ENCODE assay signal across 8 cellular contexts in the genomic region with DNA sequence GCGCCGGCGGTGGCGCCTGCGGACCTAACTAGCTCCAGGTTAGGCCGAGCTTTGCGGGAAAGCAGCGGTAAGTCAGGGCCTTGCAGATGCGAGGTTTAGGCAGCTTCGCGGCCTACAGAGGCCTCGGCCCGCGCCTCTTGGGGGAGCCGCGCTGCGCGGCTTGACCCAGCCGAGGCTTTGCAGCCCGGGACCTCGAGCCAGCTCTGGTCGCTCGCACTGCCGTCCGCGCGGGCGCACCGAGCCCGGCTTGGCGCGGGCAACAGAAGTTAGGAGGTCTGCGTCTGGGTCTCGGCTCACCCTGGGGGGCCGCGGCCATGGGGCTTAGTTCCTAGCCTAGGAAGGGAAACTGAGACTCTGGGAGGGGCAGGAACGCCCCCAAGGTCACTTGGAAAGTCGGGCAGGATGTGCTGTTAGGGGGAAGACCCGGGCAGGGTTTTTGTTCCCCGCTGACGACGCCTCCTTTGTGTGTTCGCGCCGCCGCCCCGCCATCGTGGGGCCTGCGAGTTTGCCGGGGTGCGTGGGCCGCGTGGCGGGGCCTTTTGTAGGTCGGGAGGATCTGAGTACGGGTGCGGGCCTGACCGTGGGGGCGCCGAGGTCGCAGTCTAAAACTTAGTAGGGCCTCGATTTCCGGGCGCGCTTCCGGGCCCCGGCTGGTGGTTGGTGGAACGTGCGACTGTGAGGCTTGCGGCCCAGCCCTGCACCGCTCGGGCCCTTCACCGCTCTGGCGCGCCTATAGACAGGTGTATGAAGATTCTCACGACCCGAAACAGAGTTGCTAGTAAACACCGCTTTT. TPM values are rescaled to one million over a fixed set of nuclear protein-coding genes. Genes with fewer than 3 reads are reported as not detected.
DNase-seq lines count a peak whose midpoint lies in the region; ATAC-seq and TF ChIP-seq lines count a peak whose summit lies in the region.

No MANE protein-coding gene starts in this region.

- H3K9ac ChIP-seq in fibroblast of lung (ENCODE audit: insufficient read depth, low read length) = peak overlapping the region; percentile 83

- H3K79me2 ChIP-seq in fibroblast of lung (ENCODE audit: control insufficient read depth, insufficient read depth, low read length) = peaks cover 60% of the 10 kb centered on the region

- no peaks in the 10 kb centered on the region for H3K9me3 Mint-ChIP-seq in activated T-cell treated with anti-CD3 and anti-CD28 coated beads, Interleukin-2, amount 50 U/mL, for 4 hours

- H3K27me3 Mint-ChIP-seq in activated T-cell treated with anti-CD3 and anti-CD28 coated beads, Interleukin-2, amount 50 U/mL, for 4 hours (ENCODE audit: low read depth) = no peaks in the 10 kb centered on the region

- H3K27me3 ChIP-seq in fibroblast of lung (ENCODE audit: control insufficient read depth, insufficient read depth, low read length) = no peaks in the 10 kb centered on the region
- no peaks in the 10 kb centered on the region for H3K27me3 ChIP-seq in thoracic aorta (replicated peaks; ENCODE audit: insufficient read depth)

- peak overlapping the region; percentile 100 for H3K4me2 ChIP-seq in fibroblast of lung (ENCODE audit: extremely low read depth, insufficient read depth, low read length)

- H4K20me1 ChIP-seq in fibroblast of lung (ENCODE audit: control insufficient read depth, extremely low read depth, insufficient read depth, low read length) = no peaks in the 10 kb centered on the region

- peaks cover 19% of the 10 kb centered on the region for H3K36me3 Mint-ChIP-seq in activated T-cell treated with anti-CD3 and anti-CD28 coated beads, Interleukin-2, amount 50 U/mL, for 4 hours (ENCODE audit: insufficient read depth)

- H3K27ac ChIP-seq in fibroblast of lung (ENCODE audit: insufficient read depth, low read length) (peak overlapping the region; percentile 92), thoracic aorta (peak overlapping the region; percentile 89 to 90)

- H3K4me3 ChIP-seq in fibroblast of lung (replicated peaks in 1 of 4; ENCODE audit: control extremely low read depth in 1 of 4, insufficient read depth in 1 of 4, low read depth in 3 of 4, low read length in 4 of 4) (peak overlapping the region; percentile 78 to 97 (median 92)), thoracic aorta (peak overlapping the region; percentile 97)

- DNase-seq in NK-92 treated with Interleukin-12 subunit alpha and Interleukin-12 subunit beta, amount 100 ng/mL, for 24 hours (lab: John Stamatoyannopoulos, UW) = peak; percentile 72
- DNase-seq in NK-92 (lab: John Stamatoyannopoulos, UW; ENCODE audit: unreplicated experiment) = no peak
- DNase-seq in NCI-H69 (lab: John Stamatoyannopoulos, UW) = peak; percentile 49
- peak; percentile 61 for DNase-seq in activated T-cell treated with anti-CD3 and anti-CD28 coated beads, Interleukin-2, amount 50 U/mL, for 4 hours
- peak; percentile 27 to 42 for DNase-seq in fibroblast of lung (ENCODE audit: low read depth in 2 of 2)
- peak; percentile 27 for DNase-seq in omental fat pad (ENCODE audit: low spot score)
- no peak for DNase-seq in thoracic aorta (ENCODE audit: low spot score)

- H3K4me3 Mint-ChIP-seq in activated T-cell treated with anti-CD3 and anti-CD28 coated beads, Interleukin-2, amount 50 U/mL, for 4 hours = peak overlapping the region; percentile 96

- no peaks in the 10 kb centered on the region for H3K4me1 ChIP-seq in fibroblast of lung (ENCODE audit: control insufficient read depth, extremely low read depth, insufficient read depth, low read length)
- peaks cover 14 to 24% of the 10 kb centered on the region in 2 donors for H3K4me1 ChIP-seq in thoracic aorta (ENCODE audit: control insufficient read depth in 1 of 2, low read depth in 2 of 2)

- peaks cover 53% of the 10 kb centered on the region for H3K4me1 Mint-ChIP-seq in activated T-cell treated with anti-CD3 and anti-CD28 coated beads, Interleukin-2, amount 50 U/mL, for 4 hours (ENCODE audit: low read depth)

- H3K36me3 ChIP-seq in fibroblast of lung (ENCODE audit: control insufficient read depth, insufficient read depth, low read length) (peaks cover 9% of the 10 kb centered on the region), thoracic aorta (peaks cover 12% of the 10 kb centered on the region)

- peak; percentile 39 for ATAC-seq in HG02840 (IDR thresholded peaks at IDR 0.05; ENCODE audit: low FRiP score, unreplicated experiment)
- ATAC-seq in activated T-cell treated with anti-CD3 and anti-CD28 coated beads, Interleukin-2, amount 50 U/mL, for 4 hours = peak; percentile 62 to 65
- peak; percentile 53 for ATAC-seq in omental fat pad (ENCODE audit: low FRiP score)
- ATAC-seq in thoracic aorta (ENCODE audit: insufficient number of reproducible peaks, low FRiP score, low read depth) = peak; percentile 56

- H3K9me3 ChIP-seq in fibroblast of lung (ENCODE audit: control insufficient read depth, insufficient read depth, low read depth, low read length) (no peaks in the 10 kb centered on the region), thoracic aorta (no peaks in the 10 kb centered on the region)

- TF ChIP-seq CTCF in fibroblast of lung (conservative IDR thresholded peaks at IDR 0.05 in 1 of 2, IDR thresholded peaks at IDR 0.05 in 1 of 2; ENCODE audit: low read depth in 1 of 2, low read length in 2 of 2) (no peak), omental fat pad (IDR thresholded peaks at IDR 0.05) (no peak), thoracic aorta (IDR thresholded peaks at IDR 0.05) (no peak)

- peak overlapping the region; percentile 9 for H2AFZ ChIP-seq in fibroblast of lung (ENCODE audit: low read length)

RNA-seq across cellular contexts. Expression of a gene that starts 0.5 kb away (rescaled TPM):
- total RNA-seq in activated T-cell treated with anti-CD3 and anti-CD28 coated beads, Interleukin-2, amount 50 U/mL, for 4 hours = 100 to 1,000 TPM in 1 of 3 donors, 10 to 100 TPM in 2; 96.7 to 105 (median 97.4) TPM
- total RNA-seq in fibroblast of lung (32.4 and 45.6 TPM in 2 replicates), omental fat pad (10 to 100 TPM; 38.5 to 90.1 (median 44.5) TPM), thoracic aorta (10 to 100 TPM; 29.8 to 83.1 TPM)
- polyA plus RNA-seq in fibroblast of lung = 72.4 and 89.4 TPM in 2 replicates
- 40.4 and 41.9 TPM in 2 replicates for polyA plus RNA-seq in fibroblast of lung (2012)
- polyA minus RNA-seq in fibroblast of lung (ENCODE audit: low replicate concordance) = 62.6 and 100 TPM in 2 replicates

RNA-seq across cellular contexts. Expression of a gene that starts 50.6 kb away (rescaled TPM):
- total RNA-seq in activated T-cell treated with anti-CD3 and anti-CD28 coated beads, Interleukin-2, amount 50 U/mL, for 4 hours = not detected
- total RNA-seq in fibroblast of lung (under 0.01 TPM in 1 of 2 replicates, not detected in the other), omental fat pad (under 1 TPM in 2 of 4 donors, not detected in 2; 0.32 to 0.60 TPM), thoracic aorta (not detected)
- polyA plus RNA-seq in fibroblast of lung = not detected in 2 replicates
- not detected in 2 replicates for polyA plus RNA-seq in fibroblast of lung (2012)
- 0.15 TPM in 1 of 2 replicates, not detected in the other for polyA minus RNA-seq in fibroblast of lung (ENCODE audit: low replicate concordance)

RNA-seq across cellular contexts. Expression of a gene that starts 50.9 kb away (rescaled TPM):
- total RNA-seq in activated T-cell treated with anti-CD3 and anti-CD28 coated beads, Interleukin-2, amount 50 U/mL, for 4 hours = 10 to 100 TPM in 1 of 3 donors, 1 to 10 TPM in 2; 7.0 to 10.1 (median 7.1) TPM
- total RNA-seq in fibroblast of lung (8.2 and 11.6 TPM in 2 replicates), omental fat pad (10 to 100 TPM in 2 of 4 donors, 1 to 10 TPM in 2; 7.1 to 24.5 (median 16.7) TPM), thoracic aorta (10 to 100 TPM; 11.5 to 20.2 TPM)
- polyA plus RNA-seq in fibroblast of lung = 2.4 and 5.0 TPM in 2 replicates
- polyA plus RNA-seq in fibroblast of lung (2012) = 2.6 and 7.2 TPM in 2 replicates
- polyA minus RNA-seq in fibroblast of lung (ENCODE audit: low replicate concordance) = 2.7 and 6.6 TPM in 2 replicates

Comparison
In these comparisons a context has a peak if more than half of its experiments do, and no peak if none do; other contexts are left out.
1. DNase-seq: peak in NK-92 treated with Interleukin-12 subunit alpha and Interleukin-12 subunit beta, amount 100 ng/mL, for 24 hours (single experiment), NCI-H69 (single experiment), activated T-cell treated with anti-CD3 and anti-CD28 coated beads, Interleukin-2, amount 50 U/mL, for 4 hours (single experiment), fibroblast of lung (2 of 2) and omental fat pad (single experiment); none in NK-92 (single experiment) and thoracic aorta (single experiment).
2. Peak in every context shown above with its lines, with median percentiles within 50 percentile points of each other: ATAC-seq.